ENCODE assay signal across 7 cellular contexts in the genomic region with DNA sequence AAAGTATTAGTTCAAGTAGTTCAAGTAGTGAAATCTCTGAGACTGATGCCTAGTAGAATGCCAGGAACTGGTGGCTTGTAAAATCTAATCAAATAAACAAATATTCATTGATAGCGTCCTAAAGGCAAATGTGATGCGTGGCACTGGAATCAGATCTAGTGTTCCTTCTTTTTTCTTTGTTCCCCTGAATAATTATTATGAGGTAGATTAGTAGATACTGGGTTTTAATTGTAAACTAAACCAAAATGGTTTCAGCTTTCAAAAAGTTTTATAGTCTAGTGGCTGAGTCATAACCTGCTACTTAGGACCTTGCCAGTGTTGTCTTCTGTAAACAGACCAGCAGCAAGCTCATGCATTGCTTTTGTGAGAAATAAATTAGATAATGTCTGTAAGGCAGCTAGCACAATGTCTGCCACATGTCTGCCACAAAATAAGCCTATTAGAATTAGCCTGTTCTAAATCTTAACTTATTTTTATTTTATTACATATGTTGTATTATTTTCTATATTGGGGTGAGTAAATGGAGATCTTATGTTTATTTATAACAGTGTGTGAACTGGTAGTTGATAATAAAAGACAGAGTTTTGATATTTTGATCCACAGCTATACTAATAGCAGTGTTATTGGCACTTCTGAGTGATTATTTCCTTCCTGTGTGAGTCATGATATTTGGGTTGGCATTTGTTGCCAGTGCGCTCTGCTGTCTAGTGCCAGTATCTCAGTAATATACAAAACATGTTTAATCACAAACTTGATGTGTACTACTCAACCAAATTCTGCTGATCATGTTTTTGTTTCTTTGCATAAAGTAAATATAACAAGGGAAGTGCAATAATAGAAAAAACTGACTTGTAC.
A peak's percentile ranks its signal among the peaks of the same experiment; 100 is the strongest.
DNase-seq lines count a peak whose midpoint lies in the region; ATAC-seq lines count a peak whose summit lies in the region.

No MANE protein-coding gene starts in this region.

- ATAC-seq in GM21737 (IDR thresholded peaks at IDR 0.05; ENCODE audit: unreplicated experiment) (no peak), HG02798 (IDR thresholded peaks at IDR 0.05; ENCODE audit: poor library complexity, unreplicated experiment) (no peak)

- peak overlapping the region; percentile 51 for H3K27ac ChIP-seq in epithelial cell of prostate

- peak; percentile 92 for DNase-seq in H4 (ENCODE audit: low spot score)
- peak; percentile 70 for DNase-seq in NCI-H69 (lab: John Stamatoyannopoulos, UW)
- peak; percentile 34 for DNase-seq in epithelial cell of prostate (ENCODE audit: low read depth, low spot score)
- peak; percentile 33 for DNase-seq in skeletal muscle cell (ENCODE audit: low read depth)
- no peak for DNase-seq in mucosa of gallbladder (ENCODE audit: low spot score)

- H3K4me3 ChIP-seq in skeletal muscle cell (ENCODE audit: low read depth, low read length) = no peak overlapping the region
